In genomic region chr6:72787521-72788031, GRCh38 we compare ENCODE assay signal across 10 cellular contexts.
A peak's percentile ranks its signal among the peaks of the same experiment; 100 is the strongest.
DNase-seq lines count a peak whose midpoint lies in the region; ATAC-seq, FAIRE-seq and TF ChIP-seq lines count a peak whose summit lies in the region.
"Had no signal": no experiment of that assay in that cellular context is flagged by ENCODE, and none has a peak within 500 bp of the region (broad histone marks: within the 10 kb centered on the region; RNA-seq: fewer than 3 reads in every experiment).

No MANE protein-coding gene starts in this region.

- CTCF ChIA-PET in Panc1 (lab: Charles Lee), result no interaction called here

- peaks cover 15% of the 10 kb centered on the region for H3K4me1 ChIP-seq in Panc1 (ENCODE audit: control insufficient read depth, insufficient read depth, low read length)
- peaks cover 15 to 25% of the 10 kb centered on the region in 2 donors for H3K4me1 ChIP-seq in gastrocnemius medialis

- DNase-seq in H54 (ENCODE audit: insufficient read length, low spot score), result peak; percentile 22
- peak; percentile 71 for DNase-seq in Panc1 (ENCODE audit: low read depth, low spot score)
- peak; percentile 86 for DNase-seq in fibroblast of pulmonary artery (ENCODE audit: low read depth)
- peak; percentile 65 to 79 for DNase-seq in gastrocnemius medialis
- no peak for DNase-seq in activated CD4-positive, alpha-beta T cell treated with anti-CD3 and anti-CD28 coated beads for 1 hour
- no peak for DNase-seq in CD14-positive monocyte (ENCODE audit: low spot score)
- DNase-seq: caudate nucleus, NCI-H1048 had no signal

- no peaks in the 10 kb centered on the region for H3K36me3 Mint-ChIP-seq in CD14-positive monocyte

- intact Hi-C loops in Panc1 (cut with micrococcal nuclease; ENCODE audit: unreplicated experiment), result no loop called here
- intact Hi-C loops in gastrocnemius medialis (cut with DNase I; ENCODE audit: low total_unique reads), result loop anchor here (1.0 to 2.0 kb wide), 2 partner anchors 27 to 166 kb away; no protein-coding TSS in a partner anchor
- intact Hi-C loops in CD14-positive monocyte (cut with micrococcal nuclease), result no loop called here

- H3K27ac ChIP-seq in Panc1 (ENCODE audit: low read length), result peak overlapping the region; percentile 30; the same call in 1 of the 2 replicates
- peak overlapping the region; percentile 54 to 74 (median 62) for H3K27ac ChIP-seq in gastrocnemius medialis

- H3K4me3 ChIP-seq in Panc1 (ENCODE audit: low read depth in 2 of 2, low read length in 2 of 2) (no peak overlapping the region), fibroblast of pulmonary artery (replicated peaks; ENCODE audit: low read depth, low read length) (no peak overlapping the region), gastrocnemius medialis (no peak overlapping the region)

- peaks cover 3% of the 10 kb centered on the region for H3K4me1 Mint-ChIP-seq in CD14-positive monocyte

- POLR2A ChIA-PET in Panc1 (lab: Charles Lee), result no interaction called here

- H3K9me3 ChIP-seq in Panc1 (ENCODE audit: control insufficient read depth, insufficient read depth, low read depth, low read length), result no peaks in the 10 kb centered on the region
- H3K9me3 ChIP-seq in gastrocnemius medialis, result no peaks in the 10 kb centered on the region

- H3K27me3 Mint-ChIP-seq in CD14-positive monocyte (ENCODE audit: low read depth in 3 of 3), result no peaks in the 10 kb centered on the region

- ATAC-seq in Panc1, result peak; percentile 90
- peak; percentile 98 to 99 for ATAC-seq in gastrocnemius medialis
- ATAC-seq in GM18520 (IDR thresholded peaks at IDR 0.05; ENCODE audit: unreplicated experiment), result no peak
- ATAC-seq in GM21367 (IDR thresholded peaks at IDR 0.05; ENCODE audit: unreplicated experiment), result no peak

- TF ChIP-seq CTCF in Panc1 (IDR thresholded peaks at IDR 0.05) (no peak), fibroblast of pulmonary artery (IDR thresholded peaks at IDR 0.05; ENCODE audit: low read length, missing control alignments) (no peak), gastrocnemius medialis (IDR thresholded peaks at IDR 0.05 in 4 of 5, conservative IDR thresholded peaks at IDR 0.05 in 1 of 5) (no peak), CD14-positive monocyte (IDR thresholded peaks at IDR 0.05) (no peak)

- no TSS peak for BruUV-seq in Panc1 (replicated peaks; lab: Mats Ljungman, UMichigan)

- H3K36me3 ChIP-seq in Panc1 (ENCODE audit: control insufficient read depth, insufficient read depth, low read length) (no peaks in the 10 kb centered on the region), gastrocnemius medialis (no peaks in the 10 kb centered on the region)

- H3K4me3 Mint-ChIP-seq in CD14-positive monocyte, result no peak overlapping the region

- peak; percentile 99 for FAIRE-seq in H54 (lab: Jason Lieb, UNC)

- TF ChIP-seq POLR2A in H54 (IDR thresholded peaks at IDR 0.05; ENCODE audit: low read depth, low read length) (no peak), gastrocnemius medialis (IDR thresholded peaks at IDR 0.05) (no peak)

- in situ Hi-C loops in Panc1 (cut with HindIII; ENCODE audit: low pct_unique_long_range_greater_than_20kb, low sequenced_read_pairs) (no loop called here), gastrocnemius medialis (cut with MboI; ENCODE audit: low sequenced_read_pairs in 4 of 4) (no loop called here)

- H3K27me3 ChIP-seq in Panc1 (ENCODE audit: control insufficient read depth, insufficient read depth, low read length) (no peaks in the 10 kb centered on the region), gastrocnemius medialis (no peaks in the 10 kb centered on the region)

- H3K9me3 Mint-ChIP-seq in CD14-positive monocyte, result peaks cover 0 to 7% (median 0%) of the 10 kb centered on the region in 7 donors

- H3K27ac Mint-ChIP-seq in CD14-positive monocyte, result no peak overlapping the region

Comparison
In these comparisons a context has a peak if more than half of its experiments do, and no peak if none do; other contexts are left out.
1. DNase-seq: peak in H54 (single experiment), Panc1 (single experiment), fibroblast of pulmonary artery (single experiment) and gastrocnemius medialis (2 of 2); none in activated CD4-positive, alpha-beta T cell treated with anti-CD3 and anti-CD28 coated beads for 1 hour (single experiment) and CD14-positive monocyte (single experiment).
2. ATAC-seq: peak in Panc1 (single experiment) and gastrocnemius medialis (2 of 2); none in GM18520 (single experiment) and GM21367 (single experiment).